ENCODE assay signal across 8 cellular contexts in the genomic region with DNA sequence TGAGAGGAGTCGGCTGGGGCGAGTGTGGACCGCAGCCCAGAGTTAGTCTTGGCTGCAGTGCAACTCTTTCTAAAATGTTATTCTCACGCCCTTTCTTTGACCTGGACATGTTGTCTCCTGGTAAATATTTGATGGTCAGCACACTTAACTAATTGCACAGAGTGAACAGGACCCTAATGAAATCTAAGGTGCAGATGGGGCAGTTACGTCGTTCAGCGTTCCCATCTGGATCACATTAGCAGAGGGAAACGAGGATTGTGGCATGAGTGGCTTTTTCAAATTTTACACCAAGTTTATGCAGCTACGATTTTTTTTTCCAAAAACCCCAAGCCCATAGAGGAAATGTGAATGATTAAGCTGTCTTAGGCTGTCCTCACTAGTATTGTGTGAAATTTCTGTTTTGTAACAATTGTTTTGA. TPM values are rescaled to one million over a fixed set of nuclear protein-coding genes. Genes with fewer than 3 reads are reported as not detected.
DNase-seq lines count a peak whose midpoint lies in the region; ATAC-seq and TF ChIP-seq lines count a peak whose summit lies in the region.

No MANE protein-coding gene starts in this region.

- peak overlapping the region; percentile 72 for H2AFZ ChIP-seq in KMS-11 (ENCODE audit: low read depth)

- H3K4me1 ChIP-seq in KMS-11 (ENCODE audit: low read depth, poor library complexity, severe bottlenecking) (peaks cover 33% of the 10 kb centered on the region), mucosa of descending colon (ENCODE audit: low read depth) (peaks cover 26% of the 10 kb centered on the region)

- peak overlapping the region; percentile 91 for H3K27ac ChIP-seq in KMS-11
- H3K27ac ChIP-seq in cingulate gyrus (ENCODE audit: low read depth, low read length), result peak overlapping the region; percentile 90

- H3K36me3 ChIP-seq in KMS-11 (ENCODE audit: insufficient read depth) (no peaks in the 10 kb centered on the region), mucosa of descending colon (ENCODE audit: low read depth) (no peaks in the 10 kb centered on the region)

- peaks cover 24% of the 10 kb centered on the region for H4K20me1 ChIP-seq in KMS-11 (ENCODE audit: insufficient read depth)

- H3K79me2 ChIP-seq in KMS-11 (ENCODE audit: insufficient read depth, low read depth), result peaks cover 82% of the 10 kb centered on the region

- intact Hi-C loops in mucosa of descending colon (cut with DNase I, micrococcal nuclease), result no loop called here

- no peak for ATAC-seq in mucosa of descending colon
- no peak for ATAC-seq in GM18520 (IDR thresholded peaks at IDR 0.05; ENCODE audit: unreplicated experiment)
- no peak for ATAC-seq in HG02588 (IDR thresholded peaks at IDR 0.05; ENCODE audit: unreplicated experiment)

- peak overlapping the region; percentile 92 for H3K4me2 ChIP-seq in KMS-11

- peak; percentile 30 for DNase-seq in AG08395 (ENCODE audit: low spot score)
- no peak for DNase-seq in mucosa of descending colon
- DNase-seq in NCI-H2227 (lab: John Stamatoyannopoulos, UW; ENCODE audit: unreplicated experiment), result no peak
- DNase-seq in T-helper 9 cell, result no peak

- no peaks in the 10 kb centered on the region for H3K27me3 ChIP-seq in KMS-11 (ENCODE audit: insufficient read depth, low read depth)

- peak overlapping the region; percentile 73 for H3K9ac ChIP-seq in KMS-11

- TF ChIP-seq CTCF in KMS-11 (conservative IDR thresholded peaks at IDR 0.05; ENCODE audit: low read depth, low read length) (no peak), mucosa of descending colon (IDR thresholded peaks at IDR 0.05) (no peak)

- H3K4me3 ChIP-seq in KMS-11 (IDR thresholded peaks at IDR 0.05; ENCODE audit: insufficient read depth, low read depth, low read length), result no peak overlapping the region
- H3K4me3 ChIP-seq in mucosa of descending colon, result peak overlapping the region; percentile 97

- H3K9me3 ChIP-seq in mucosa of descending colon, result no peaks in the 10 kb centered on the region

RNA-seq across cellular contexts. Expression of gene C9orf85, which starts 0.5 kb away (rescaled TPM):
- total RNA-seq in mucosa of descending colon, result 10 to 100 TPM; 12.6 to 17.0 (median 12.8) TPM

RNA-seq across cellular contexts. Expression of gene ABHD17B, which starts 0.9 kb away (rescaled TPM):
- 10 to 100 TPM; 21.2 to 34.7 (median 23.7) TPM for total RNA-seq in mucosa of descending colon
